ENCODE assay signal across 15 cellular contexts in genomic region chr16:11157143-11157542, GRCh38.
DNase-seq lines count a peak whose midpoint lies in the region; ATAC-seq and TF ChIP-seq lines count a peak whose summit lies in the region.
"Had no signal": no experiment of that assay in that cellular context is flagged by ENCODE, and none has a peak within 500 bp of the region (broad histone marks: within the 10 kb centered on the region; RNA-seq: fewer than 3 reads in every experiment).

No MANE protein-coding gene starts in this region.

- peaks cover 11% of the 10 kb centered on the region for H3K36me3 Mint-ChIP-seq in activated naive CD8-positive, alpha-beta T cell treated with anti-CD3 and anti-CD28 coated beads, Interleukin-2, amount 50 U/mL, for 24 hours (ENCODE audit: low read depth)

- H3K4me1 ChIP-seq in right atrium auricular region: peaks cover 0 to 21% of the 10 kb centered on the region in 2 donors

- H3K27me3 Mint-ChIP-seq in activated naive CD8-positive, alpha-beta T cell treated with anti-CD3 and anti-CD28 coated beads, Interleukin-2, amount 50 U/mL, for 24 hours: no peaks in the 10 kb centered on the region
- H3K27me3 Mint-ChIP-seq: CD4-positive, alpha-beta memory T cell had no signal

- no peak for TF ChIP-seq CTCF in right atrium auricular region (IDR thresholded peaks at IDR 0.05)

- H3K4me3 Mint-ChIP-seq in activated naive CD8-positive, alpha-beta T cell treated with anti-CD3 and anti-CD28 coated beads, Interleukin-2, amount 50 U/mL, for 24 hours: no peak overlapping the region
- H3K4me3 Mint-ChIP-seq: CD4-positive, alpha-beta memory T cell had no signal

- H3K4me3 ChIP-seq in right atrium auricular region: no peak overlapping the region
- H3K4me3 ChIP-seq: SJSA1 had no signal

- H3K27me3 ChIP-seq in right atrium auricular region: no peaks in the 10 kb centered on the region
- H3K27me3 ChIP-seq: SJSA1 had no signal

- H3K36me3 ChIP-seq in right atrium auricular region: no peaks in the 10 kb centered on the region
- H3K36me3 ChIP-seq: SJSA1 had no signal

- H3K4me1 Mint-ChIP-seq in activated naive CD8-positive, alpha-beta T cell treated with anti-CD3 and anti-CD28 coated beads, Interleukin-2, amount 50 U/mL, for 24 hours: peaks cover 64% of the 10 kb centered on the region

- peak; percentile 13 for DNase-seq in left ventricle myocardium superior
- no peak for DNase-seq in right atrium auricular region (ENCODE audit: low spot score)
- DNase-seq in activated naive CD8-positive, alpha-beta T cell treated with anti-CD3 and anti-CD28 coated beads, Interleukin-2, amount 50 U/mL, for 24 hours: no peak
- DNase-seq in hippocampal formation (lab: John Stamatoyannopoulos, UW): no peak
- DNase-seq in stimulated activated CD4-positive, alpha-beta T cell treated with anti-CD3 and anti-CD28 coated beads, Interleukin-1b, Interleukin-23, amount 100 ng/mL, for 48 hours: no peak
- DNase-seq: CD4-positive, alpha-beta memory T cell; GF-D8; HCEC 1CT; NCI-H1436 treated with DMSO at 0.1 percent for 48 hours; NCI-H2081; NCI-H510A treated with DMSO at 0.1 percent for 48 hours had no signal

- H3K27ac ChIP-seq in right atrium auricular region: no peak overlapping the region
- H3K27ac ChIP-seq: RWPE1, SJSA1 had no signal

- no peaks in the 10 kb centered on the region for H3K9me3 ChIP-seq in right atrium auricular region
- H3K9me3 ChIP-seq: SJSA1 had no signal

- intact Hi-C loops in left ventricle myocardium superior (cut with micrococcal nuclease): no loop called here

- ATAC-seq in left ventricle myocardium superior: no peak
- peak; percentile 53 for ATAC-seq in GM21737 (IDR thresholded peaks at IDR 0.05; ENCODE audit: unreplicated experiment)
- no peak for ATAC-seq in activated naive CD8-positive, alpha-beta T cell treated with anti-CD3 and anti-CD28 coated beads, Interleukin-2, amount 50 U/mL, for 24 hours
- ATAC-seq in HG03457 (IDR thresholded peaks at IDR 0.05; ENCODE audit: unreplicated experiment): no peak

- no peaks in the 10 kb centered on the region for H3K9me3 Mint-ChIP-seq in activated naive CD8-positive, alpha-beta T cell treated with anti-CD3 and anti-CD28 coated beads, Interleukin-2, amount 50 U/mL, for 24 hours
- H3K9me3 Mint-ChIP-seq: CD4-positive, alpha-beta memory T cell had no signal

- peak overlapping the region; percentile 59 for H3K27ac Mint-ChIP-seq in activated naive CD8-positive, alpha-beta T cell treated with anti-CD3 and anti-CD28 coated beads, Interleukin-2, amount 50 U/mL, for 24 hours
